Comparison of ENCODE assay signal across 8 cellular contexts in the genomic region with DNA sequence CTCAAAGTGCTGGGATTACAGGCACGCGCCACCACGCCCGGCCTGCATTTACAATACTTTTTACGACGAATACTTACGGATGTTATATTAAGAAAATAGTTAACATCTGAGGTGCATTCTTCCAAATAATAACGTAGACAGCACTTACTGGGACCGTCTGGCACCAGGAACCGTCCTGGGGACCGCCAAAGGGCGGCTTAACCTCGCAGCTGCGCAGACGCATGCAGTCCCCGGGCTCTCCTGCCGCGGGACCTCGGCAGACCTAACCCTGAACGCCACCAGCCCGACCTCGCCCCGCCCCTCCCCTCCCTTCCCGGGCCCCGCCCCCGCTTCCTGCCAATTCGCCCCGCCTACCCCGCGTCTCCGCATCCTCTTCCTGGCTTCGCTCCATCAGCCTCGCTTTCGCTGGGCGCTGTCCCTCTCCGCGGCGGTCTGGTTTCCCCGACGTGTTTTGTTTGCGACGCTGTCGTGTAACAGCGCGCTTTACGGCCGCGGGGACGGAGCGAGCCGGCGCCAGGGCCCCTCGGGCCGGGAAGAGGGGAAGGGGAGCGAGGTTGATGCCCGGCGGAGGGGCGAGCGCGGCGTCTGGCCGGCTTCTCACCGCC. TPM values are rescaled to one million over a fixed set of nuclear protein-coding genes. Genes with fewer than 3 reads are reported as not detected.
DNase-seq lines count a peak whose midpoint lies in the region; TF ChIP-seq lines count a peak whose summit lies in the region.

TSS of gene CNOT11 (plus strand) at position 479 of the 605 bp plus-strand sequence. CDS start at position 558, 79 bp downstream.

- peaks cover 5% of the 10 kb centered on the region for H3K27me3 Mint-ChIP-seq in neural progenitor cell (ENCODE audit: insufficient read depth, low read depth)

- H3K9me3 Mint-ChIP-seq in neural progenitor cell = peaks cover 3% of the 10 kb centered on the region

- H3F3A ChIP-seq in MM.1S (ENCODE audit: insufficient read depth, low read length) (peaks cover 17% of the 10 kb centered on the region), neural progenitor cell (ENCODE audit: low read depth) (peaks cover 13% of the 10 kb centered on the region)

- DNase-seq in HAP-1 (ENCODE audit: low spot score in 2 of 2) (peak; percentile 93 to 99), MM.1S (peak; percentile 99), SIG-M5 (lab: John Stamatoyannopoulos, UW) (peak; percentile 87), activated gamma-delta T cell (lab: John Stamatoyannopoulos, UW) (peak; percentile 95), foreskin fibroblast (peak; percentile 98 to 100), neural progenitor cell (ENCODE audit: low spot score) (peak; percentile 99), stromal cell of bone marrow (ENCODE audit: low read depth) (peak; percentile 96)

- no peaks in the 10 kb centered on the region for H3K27me3 ChIP-seq in HAP-1 (ENCODE audit: low read depth)
- no peaks in the 10 kb centered on the region for H3K27me3 ChIP-seq in MM.1S (replicated peaks; ENCODE audit: insufficient read depth, low read length)
- H3K27me3 ChIP-seq in neural progenitor cell = no peaks in the 10 kb centered on the region

- H3K27ac ChIP-seq in MM.1S (ENCODE audit: low read length) (peak within 1 kb of the TSS; percentile 88), neural progenitor cell (peak within 1 kb of the TSS; percentile 62)

- H3K9ac ChIP-seq in ES-I3 (ENCODE audit: low read depth, low read length) = peak within 1 kb of the TSS; percentile 93
- H3K9ac ChIP-seq in MM.1S (ENCODE audit: low read length) = peak within 1 kb of the TSS; percentile 96
- H3K9ac ChIP-seq in neural progenitor cell = peak within 1 kb of the TSS; percentile 72

- H3K79me2 ChIP-seq in MM.1S (ENCODE audit: low read length) (peaks cover 41% of the 10 kb centered on the region), neural progenitor cell (ENCODE audit: low read depth) (peaks cover 37% of the 10 kb centered on the region)

- no peaks in the 10 kb centered on the region for H3K9me3 ChIP-seq in ES-I3 (ENCODE audit: control insufficient read depth, insufficient read depth, low read length)
- H3K9me3 ChIP-seq in HAP-1 = no peaks in the 10 kb centered on the region
- H3K9me3 ChIP-seq in MM.1S (replicated peaks; ENCODE audit: insufficient read depth, low read length) = no peaks in the 10 kb centered on the region
- no peaks in the 10 kb centered on the region for H3K9me3 ChIP-seq in neural progenitor cell (ENCODE audit: low read depth)

- no peaks in the 10 kb centered on the region for H3K9me2 ChIP-seq in MM.1S (replicated peaks; ENCODE audit: insufficient read depth, low read length)

- H3K4me3 ChIP-seq in HAP-1 (peak within 1 kb of the TSS; percentile 75), MM.1S (ENCODE audit: low read length) (peak within 1 kb of the TSS; percentile 93), foreskin fibroblast (ENCODE audit: low read depth in 1 of 2, low read length in 2 of 2) (peak within 1 kb of the TSS; percentile 81 to 86), neural progenitor cell (peak within 1 kb of the TSS; percentile 91)

- peak within 1 kb of the TSS; percentile 93 for H3K4me2 ChIP-seq in MM.1S (ENCODE audit: low read depth, low read length)
- peak within 1 kb of the TSS; percentile 98 for H3K4me2 ChIP-seq in neural progenitor cell

- H3K36me3 ChIP-seq in ES-I3 (ENCODE audit: insufficient read depth, low read length) (peaks cover 4% of the 10 kb centered on the region; the same call in 1 of the 2 replicates), HAP-1 (replicated peaks) (peaks cover 6% of the 10 kb centered on the region; the same call in 1 of the 2 replicates), MM.1S (replicated peaks; ENCODE audit: insufficient read depth, low read length) (no peaks in the 10 kb centered on the region), neural progenitor cell (no peaks in the 10 kb centered on the region)

- peak within 1 kb of the TSS; percentile 97 for H3K4me3 Mint-ChIP-seq in neural progenitor cell

- H3K4me1 Mint-ChIP-seq in neural progenitor cell = peaks cover 25% of the 10 kb centered on the region

- in situ Hi-C loops in HAP-1 (cut with MboI; ENCODE audit: low sequenced_read_pairs) = no loop called here

- no peak for TF ChIP-seq CTCF in MM.1S (IDR thresholded peaks at IDR 0.05; ENCODE audit: low read length)
- peak; percentile 1 for TF ChIP-seq CTCF in foreskin fibroblast (IDR thresholded peaks at IDR 0.05; ENCODE audit: low read depth, low read length)
- TF ChIP-seq CTCF in neural progenitor cell (IDR thresholded peaks at IDR 0.05) = no peak

- H3K36me3 Mint-ChIP-seq in neural progenitor cell = peaks cover 9% of the 10 kb centered on the region

- H2AFZ ChIP-seq in MM.1S (ENCODE audit: low read length) (peak within 1 kb of the TSS; percentile 91), neural progenitor cell (replicated peaks) (peak within 1 kb of the TSS; percentile 94)

- H3K4me1 ChIP-seq in ES-I3 (ENCODE audit: insufficient read depth, low read length) = peaks cover 18% of the 10 kb centered on the region
- peaks cover 11% of the 10 kb centered on the region for H3K4me1 ChIP-seq in HAP-1
- peaks cover 9% of the 10 kb centered on the region for H3K4me1 ChIP-seq in MM.1S (ENCODE audit: low read length)
- peaks cover 17% of the 10 kb centered on the region for H3K4me1 ChIP-seq in neural progenitor cell

- H4K20me1 ChIP-seq in MM.1S (ENCODE audit: insufficient read depth, low read length) = no peaks in the 10 kb centered on the region
- H4K20me1 ChIP-seq in neural progenitor cell (ENCODE audit: low read depth) = peaks cover 17% of the 10 kb centered on the region

- peak within 1 kb of the TSS; percentile 82 for H3K27ac Mint-ChIP-seq in neural progenitor cell

RNA-seq across cellular contexts. Expression of gene CNOT11, which starts in this region (rescaled TPM):
- total RNA-seq in neural progenitor cell (ENCODE audit: low replicate concordance) = 38.0 and 39.0 TPM in 2 replicates

Comparison
In these comparisons a context has a peak if more than half of its experiments do, and no peak if none do; other contexts are left out.
1. Peak in every context shown above with its lines: DNase-seq, H3K4me3 ChIP-seq and H3K27ac ChIP-seq.